Comparison of ENCODE assay signal across 15 cellular contexts in the genomic region with DNA sequence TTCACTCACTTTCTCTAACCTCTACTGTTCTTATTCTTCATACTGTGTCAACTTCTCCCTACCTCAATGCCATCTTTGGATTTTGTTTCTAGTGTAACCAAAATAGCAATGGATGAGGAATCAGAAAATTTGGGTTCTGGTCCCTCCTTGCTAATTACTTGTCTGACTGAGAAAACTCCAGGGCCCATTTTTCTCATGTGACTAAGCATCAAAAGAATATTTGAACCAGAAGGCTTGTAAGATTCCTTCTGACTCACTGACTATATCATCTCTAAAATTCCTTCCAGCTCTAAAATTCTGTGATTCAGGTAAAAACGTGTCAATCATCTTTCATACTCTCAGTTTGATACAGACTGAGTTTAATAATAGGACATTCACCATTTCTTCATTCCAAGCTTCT. TPM values are rescaled to one million over a fixed set of nuclear protein-coding genes. Genes with fewer than 3 reads are reported as not detected.
DNase-seq lines count a peak whose midpoint lies in the region; ATAC-seq and TF ChIP-seq lines count a peak whose summit lies in the region.
"Had no signal": no experiment of that assay in that cellular context is flagged by ENCODE, and none has a peak within 500 bp of the region (broad histone marks: within the 10 kb centered on the region; RNA-seq: fewer than 3 reads in every experiment).

No MANE protein-coding gene starts in this region.

- CTCF ChIA-PET in PC-9 (lab: Charles Lee), result no interaction called here

- no TSS peak for BruUV-seq in PC-9 (replicated peaks; lab: Mats Ljungman, UMichigan)

- intact Hi-C loops in PC-9 (cut with micrococcal nuclease; ENCODE audit: unreplicated experiment), result no loop called here

- 0 out of 2 replicates have a peak, but pooled peaks cover 12% of the 10 kb centered on the region for H3K4me1 ChIP-seq in PC-9 (replicated peaks; ENCODE audit: insufficient read depth)

- no peak for TF ChIP-seq CTCF in PC-9 (conservative IDR thresholded peaks at IDR 0.05)
- TF ChIP-seq CTCF in epithelial cell of esophagus (IDR thresholded peaks at IDR 0.05; ENCODE audit: insufficient read depth, low read depth, low read length, missing control alignments), result no peak

- H2AFZ ChIP-seq in PC-9, result no peak overlapping the region

- H3K27ac ChIP-seq in PC-9, result 0 out of 2 replicates have a peak overlapping the region, but pooled peaks have one; percentile 32
- H3K27ac ChIP-seq: SJSA1, VCaP had no signal

- H3K36me3 ChIP-seq in PC-9 (ENCODE audit: low read depth), result no peaks in the 10 kb centered on the region; the same call in 1 of the 2 replicates

- H3F3A ChIP-seq in PC-9 (ENCODE audit: insufficient read depth, low read depth), result peaks cover 7% of the 10 kb centered on the region; the same call in 1 of the 2 replicates

- no peaks in the 10 kb centered on the region for H4K20me1 ChIP-seq in PC-9 (ENCODE audit: insufficient read depth)

- H3K4me3 ChIP-seq in PC-9 (no peak overlapping the region), epithelial cell of esophagus (ENCODE audit: low read length) (no peak overlapping the region)
- H3K4me3 ChIP-seq: SJSA1, skin epidermis had no signal

- DNase-seq in GM03348 (ENCODE audit: low spot score) (peak; percentile 39), PC-9 (peak in 1 of 2 experiments; percentile 45), epithelial cell of esophagus (ENCODE audit: low read depth) (peak; percentile 76), renal cortical epithelial cell (ENCODE audit: low read depth) (peak; percentile 10), NK-92 (lab: John Stamatoyannopoulos, UW; ENCODE audit: unreplicated experiment) (no peak)
- DNase-seq: activated naive CD4-positive, alpha-beta T cell treated with Interleukin-2 at 50 U/mL for 16 hours; cerebellar nuclear complex; KG1; NCI-H187 had no signal

- POLR2A ChIA-PET in PC-9 (lab: Charles Lee; ENCODE audit: unreplicated experiment), result no interaction called here

- H3K9me2 ChIP-seq in PC-9 (ENCODE audit: insufficient read depth), result no peaks in the 10 kb centered on the region

- H3K79me2 ChIP-seq in PC-9 (ENCODE audit: low read depth), result no peaks in the 10 kb centered on the region

- no peak for ATAC-seq in GM18873 (IDR thresholded peaks at IDR 0.05; ENCODE audit: low FRiP score, unreplicated experiment)
- ATAC-seq in GM18520 (IDR thresholded peaks at IDR 0.05; ENCODE audit: unreplicated experiment), result no peak
- ATAC-seq in GM18867 (IDR thresholded peaks at IDR 0.05; ENCODE audit: unreplicated experiment), result no peak

- H3K27me3 ChIP-seq in PC-9 (ENCODE audit: insufficient read depth, low read depth), result no peaks in the 10 kb centered on the region
- H3K27me3 ChIP-seq: SJSA1 had no signal

- H3K9me3 ChIP-seq in PC-9 (ENCODE audit: insufficient read depth, low read depth), result no peaks in the 10 kb centered on the region
- H3K9me3 ChIP-seq: SJSA1 had no signal

- no peak overlapping the region for H3K4me2 ChIP-seq in PC-9

RNA-seq across cellular contexts. Expression of a gene that starts 57.9 kb away (rescaled TPM):
- 14.4 and 16.0 TPM in 2 replicates for total RNA-seq in PC-9 (2021)
- 1.5 and 11.3 TPM in 2 replicates for total RNA-seq in renal cortical epithelial cell
